ENCODE assay signal across 9 cellular contexts in the genomic region with DNA sequence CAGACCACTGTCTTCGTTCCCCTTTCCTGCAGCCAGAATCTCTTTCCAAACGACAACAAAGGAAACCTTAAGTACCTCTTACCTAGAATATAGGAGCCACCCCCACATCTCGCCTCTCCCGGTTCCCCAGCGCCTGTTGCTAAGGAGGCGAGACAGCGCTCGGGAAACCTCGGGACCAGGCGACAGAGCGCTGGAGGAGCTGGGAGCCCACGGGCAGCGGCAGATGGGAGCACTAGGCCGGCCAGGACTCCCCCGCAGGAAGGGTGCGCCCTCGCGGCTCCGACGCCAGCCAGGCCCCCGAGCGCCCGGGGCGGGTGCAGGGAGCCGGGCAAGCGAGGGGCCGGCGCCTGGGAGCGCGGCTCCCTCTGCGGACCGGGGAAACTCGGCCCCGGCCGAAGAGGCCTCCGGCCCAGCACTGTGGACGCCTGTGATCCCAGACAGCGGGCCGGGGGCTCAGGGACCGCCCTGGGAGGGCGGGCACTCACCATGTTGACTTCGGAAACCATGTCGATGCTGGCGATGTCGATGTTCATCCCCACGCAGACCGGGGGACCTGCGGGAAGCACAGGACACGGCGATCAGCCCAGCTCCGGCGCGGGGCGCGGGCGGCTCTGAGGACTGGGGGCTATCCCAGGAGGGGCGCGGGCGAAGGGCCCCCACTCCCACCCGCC. TPM values are rescaled to one million over a fixed set of nuclear protein-coding genes. Genes with fewer than 3 reads are reported as not detected.
A peak's percentile ranks its signal among the peaks of the same experiment; 100 is the strongest.
DNase-seq lines count a peak whose midpoint lies in the region; ATAC-seq and TF ChIP-seq lines count a peak whose summit lies in the region.
"Had no signal": no experiment of that assay in that cellular context is flagged by ENCODE, and none has a peak within 500 bp of the region (broad histone marks: within the 10 kb centered on the region; RNA-seq: fewer than 3 reads in every experiment).

No MANE protein-coding gene starts in this region.

- POLR2A ChIA-PET in activated CD4-positive, alpha-beta memory T cell treated with anti-CD3 and anti-CD28 coated beads for 36 hours (lab: Charles Lee) = no interaction called here

- H3K9me3 ChIP-seq in left lung (no peaks in the 10 kb centered on the region), thyroid gland (no peaks in the 10 kb centered on the region)

- intact Hi-C loops in left lung (cut with DNase I) = no loop called here
- intact Hi-C loops in thyroid gland (cut with DNase I) = no loop called here
- intact Hi-C loops in activated CD4-positive, alpha-beta memory T cell treated with anti-CD3 and anti-CD28 coated beads for 36 hours (cut with micrococcal nuclease) = no loop called here

- H3K36me3 Mint-ChIP-seq in activated CD4-positive, alpha-beta memory T cell treated with anti-CD3 and anti-CD28 coated beads for 36 hours = peaks cover 2% of the 10 kb centered on the region

- H3K4me1 Mint-ChIP-seq in activated CD4-positive, alpha-beta memory T cell treated with anti-CD3 and anti-CD28 coated beads for 36 hours (ENCODE audit: low read depth) = peaks cover 3% of the 10 kb centered on the region

- DNase-seq in DMS 273 (lab: John Stamatoyannopoulos, UW; ENCODE audit: unreplicated experiment) (peak; percentile 72), DMS 273 treated with DMSO at 0.1 percent for 48 hours (lab: John Stamatoyannopoulos, UW) (no peak), cerebellar cortex (ENCODE audit: low spot score) (peak; percentile 66), left lung (peak in 1 of 2 donors; percentile 71), thyroid gland (peak; percentile 48 to 60), NOMO-1 treated with DMSO at 0.1 percent for 48 hours (lab: John Stamatoyannopoulos, UW; ENCODE audit: unreplicated experiment) (no peak)
- no peak for DNase-seq in activated CD4-positive, alpha-beta memory T cell treated with anti-CD3 and anti-CD28 coated beads for 36 hours

- no peak for TF ChIP-seq POLR2A in thyroid gland (IDR thresholded peaks at IDR 0.05)

- no peak overlapping the region for H3K27ac ChIP-seq in left lung
- H3K27ac ChIP-seq in thyroid gland = peak overlapping the region in 1 of 3 donors; percentile 27
- H3K27ac ChIP-seq: 22Rv1 had no signal

- H3K9me3 Mint-ChIP-seq in activated CD4-positive, alpha-beta memory T cell treated with anti-CD3 and anti-CD28 coated beads for 36 hours = no peaks in the 10 kb centered on the region

- H3K27me3 Mint-ChIP-seq in activated CD4-positive, alpha-beta memory T cell treated with anti-CD3 and anti-CD28 coated beads for 36 hours = peaks cover 25% of the 10 kb centered on the region

- H3K27ac Mint-ChIP-seq in activated CD4-positive, alpha-beta memory T cell treated with anti-CD3 and anti-CD28 coated beads for 36 hours = no peak overlapping the region

- WGBS in thyroid gland, 2 donors = 0 to 6% methylated on average over 3 to 15 of the region's 60 CpGs

- H3K36me3 ChIP-seq in left lung (no peaks in the 10 kb centered on the region), thyroid gland (no peaks in the 10 kb centered on the region)

- peaks cover 36 to 90% of the 10 kb centered on the region in 2 donors for H3K27me3 ChIP-seq in left lung
- H3K27me3 ChIP-seq in thyroid gland = no peaks in the 10 kb centered on the region

- ATAC-seq in left lung (peak; percentile 52), GM18909 (IDR thresholded peaks at IDR 0.05; ENCODE audit: poor library complexity, unreplicated experiment) (no peak)

- H3K4me3 Mint-ChIP-seq in activated CD4-positive, alpha-beta memory T cell treated with anti-CD3 and anti-CD28 coated beads for 36 hours = no peak overlapping the region

- H3K4me1 ChIP-seq in left lung = peaks cover 0 to 14% of the 10 kb centered on the region in 2 donors
- H3K4me1 ChIP-seq in thyroid gland = peaks cover 0 to 9% of the 10 kb centered on the region in 2 donors

- TF ChIP-seq CTCF in left lung (IDR thresholded peaks at IDR 0.05) = no peak
- no peak for TF ChIP-seq CTCF in thyroid gland (IDR thresholded peaks at IDR 0.05)

- H3K4me3 ChIP-seq in left lung (peak overlapping the region in 1 of 2 donors; percentile 17), thyroid gland (replicated peaks in 1 of 3) (peak overlapping the region; percentile 39 to 49 (median 44))

- CTCF ChIA-PET in activated CD4-positive, alpha-beta memory T cell treated with anti-CD3 and anti-CD28 coated beads for 36 hours (lab: Charles Lee) = no interaction called here

RNA-seq across cellular contexts. Expression of a gene that starts 0.8 kb away (rescaled TPM):
- 1 to 10 TPM in 1 of 2 donors, under 1 TPM in 1; 0.94 to 2.6 TPM for total RNA-seq in left lung
- 10 to 100 TPM; 15.0 to 46.7 (median 20.6) TPM for total RNA-seq in thyroid gland
- under 1 TPM; 0.12 to 0.17 TPM for total RNA-seq in activated CD4-positive, alpha-beta memory T cell treated with anti-CD3 and anti-CD28 coated beads for 36 hours

Comparison
In these comparisons a context has a peak if more than half of its experiments do, and no peak if none do; other contexts are left out.
1. DNase-seq: peak in DMS 273 (single experiment), cerebellar cortex (single experiment) and thyroid gland (2 of 2); none in DMS 273 treated with DMSO at 0.1 percent for 48 hours (single experiment), activated CD4-positive, alpha-beta memory T cell treated with anti-CD3 and anti-CD28 coated beads for 36 hours (single experiment) and NOMO-1 treated with DMSO at 0.1 percent for 48 hours (single experiment).
2. RNA of a gene that starts 0.8 kb away (total RNA-seq): 15.0 to 46.7 TPM in thyroid gland; 0.94 to 2.6 TPM in left lung and 0.12 to 0.17 TPM in activated CD4-positive, alpha-beta memory T cell treated with anti-CD3 and anti-CD28 coated beads for 36 hours; every median in the first group is over 4 times any median in the second.